8 cellular contexts compared by ENCODE assay signal in genomic region chr15:64354683-64355558, GRCh38. TPM values are rescaled to one million over a fixed set of nuclear protein-coding genes. Genes with fewer than 3 reads are reported as not detected.
DNase-seq lines count a peak whose midpoint lies in the region; ATAC-seq and TF ChIP-seq lines count a peak whose summit lies in the region.

No MANE protein-coding gene starts in this region.

- H3K4me1 ChIP-seq in prostate gland (replicated peaks), result no peaks in the 10 kb centered on the region

- ATAC-seq in HG03159 (IDR thresholded peaks at IDR 0.05; ENCODE audit: unreplicated experiment), result peak; percentile 11

- H3K4me3 ChIP-seq in WERI-Rb-1 (ENCODE audit: low read depth, low read length) (peak overlapping the region; percentile 55), fibroblast of mammary gland (ENCODE audit: control insufficient read depth, low read depth, low read length) (peak overlapping the region; percentile 94), prostate gland (peak overlapping the region; percentile 73 to 80)

- WGBS in prostate gland, result 12% methylated on average over 14 of the region's 14 CpGs

- H3K9me3 ChIP-seq in WERI-Rb-1 (ENCODE audit: severe bottlenecking) (no peaks in the 10 kb centered on the region), prostate gland (no peaks in the 10 kb centered on the region)

- TF ChIP-seq POLR2A in prostate gland (IDR thresholded peaks at IDR 0.05), result no peak

- DNase-seq in COLO668 (lab: John Stamatoyannopoulos, UW; ENCODE audit: unreplicated experiment), result peak; percentile 35
- no peak for DNase-seq in WERI-Rb-1
- DNase-seq in fibroblast of mammary gland (ENCODE audit: low read depth), result no peak
- DNase-seq in prostate gland (ENCODE audit: low spot score), result peak; percentile 7
- DNase-seq in NCI-H345 treated with DMSO at 0.1 percent for 48 hours (lab: John Stamatoyannopoulos, UW; ENCODE audit: unreplicated experiment), result no peak
- DNase-seq in HuH-7 (ENCODE audit: low spot score), result no peak
- no peak for DNase-seq in pons (ENCODE audit: low spot score)

- intact Hi-C loops in prostate gland (cut with DNase I), result loop anchor here (5.0 kb wide), 1 partner anchor 148 kb away; no protein-coding TSS in a partner anchor

- peaks cover 2% of the 10 kb centered on the region; the same call in 1 of the 2 replicates for H3K36me3 ChIP-seq in WERI-Rb-1
- no peaks in the 10 kb centered on the region for H3K36me3 ChIP-seq in prostate gland

- H3K27me3 ChIP-seq in WERI-Rb-1 (ENCODE audit: insufficient read depth, low read depth, severe bottlenecking), result no peaks in the 10 kb centered on the region
- H3K27me3 ChIP-seq in prostate gland (replicated peaks; ENCODE audit: insufficient read depth), result no peaks in the 10 kb centered on the region

- TF ChIP-seq CTCF in WERI-Rb-1 (IDR thresholded peaks at IDR 0.05; ENCODE audit: low read depth, low read length) (no peak), fibroblast of mammary gland (conservative IDR thresholded peaks at IDR 0.05; ENCODE audit: control insufficient read depth, insufficient read depth, low read depth, low read length) (no peak), prostate gland (IDR thresholded peaks at IDR 0.05) (no peak)

- H3K27ac ChIP-seq in WERI-Rb-1 (no peak overlapping the region), prostate gland (peak overlapping the region; percentile 69 to 75)

RNA-seq across cellular contexts. Expression of gene CSNK1G1, which starts 1.1 kb away (rescaled TPM):
- 10 to 100 TPM in 1 of 2 donors, 1 to 10 TPM in 1; 9.2 to 20.6 TPM for total RNA-seq in prostate gland

RNA-seq across cellular contexts. Expression of gene PCLAF, which starts 26.3 kb away (rescaled TPM):
- total RNA-seq in prostate gland, result 1 to 10 TPM; 4.8 to 5.5 TPM

RNA-seq across cellular contexts. Expression of gene TRIP4, which starts 32.7 kb away (rescaled TPM):
- total RNA-seq in prostate gland, result 10 to 100 TPM; 14.6 to 17.6 TPM

Comparison
In these comparisons a context has a peak if more than half of its experiments do, and no peak if none do; other contexts are left out.
1. DNase-seq: peak in COLO668 (single experiment) and prostate gland (single experiment); none in WERI-Rb-1 (single experiment), fibroblast of mammary gland (single experiment), NCI-H345 treated with DMSO at 0.1 percent for 48 hours (single experiment), HuH-7 (single experiment) and pons (single experiment).
2. Peak in every context shown above with its lines, with median percentiles within 50 percentile points of each other: H3K4me3 ChIP-seq.